Comparison of ENCODE assay signal across 25 cellular contexts in genomic region chr5:137959488-137959887, GRCh38.
"Had no signal": no experiment of that assay in that cellular context is flagged by ENCODE, and none has a peak within 500 bp of the region (broad histone marks: within the 10 kb centered on the region; RNA-seq: fewer than 3 reads in every experiment).

No MANE protein-coding gene starts in this region.

- H3K27me3 ChIP-seq: brain microvascular endothelial cell, MG63, SJSA1 had no signal

- H3K4me3 Mint-ChIP-seq: activated CD8-positive, alpha-beta T cell treated with anti-CD3 and anti-CD28 coated beads, Interleukin-2, amount 10 ng/mL, durations not matched to agents 7 days and 5 days had no signal

- DNase-seq: activated CD4-positive, alpha-beta T cell treated with anti-CD3 and anti-CD28 coated beads for 48 hours; activated CD4-positive, alpha-beta T cell treated with anti-CD3 and anti-CD28 coated beads, Interleukin-2, amount 50 U/mL, for 4 hours; activated CD8-positive, alpha-beta memory T cell treated with anti-CD3 and anti-CD28 coated beads, Interleukin-2, amount 50 U/mL, for 48 hours; activated CD8-positive, alpha-beta T cell treated with anti-CD3 and anti-CD28 coated beads, Interleukin-2, amount 10 ng/mL, durations not matched to agents 7 days and 5 days; activated T-cell treated with anti-CD3 and anti-CD28 coated beads, Interleukin-2, amount 50 U/mL, for 1 hour; brain microvascular endothelial cell; MG63; MV-4-11; NCI-H1092 treated with DMSO at 0.1 percent for 48 hours; NCI-H1436; NCI-H1694 treated with DMSO at 0.1 percent for 48 hours; NCI-H2029 treated with DMSO at 0.1 percent for 48 hours; NCI-H345; NCI-H510A treated with DMSO at 0.1 percent for 48 hours; NCI-H69; NK-92 treated with Interleukin-12 subunit alpha and Interleukin-12 subunit beta, amount 100 ng/mL, for 24 hours; OCI-M1; RPMI8226; SHP77; SW 1271 had no signal

- H3K9me3 Mint-ChIP-seq: activated naive CD4-positive, alpha-beta T cell treated with anti-CD3 and anti-CD28 coated beads, Interleukin-2, amount 50 U/mL, for 72 hours had no signal

- ATAC-seq: activated CD4-positive, CD25-positive, alpha-beta regulatory T cell treated with anti-CD3 and anti-CD28 coated beads, Interleukin-2, amount 50 U/mL, for 24 hours; activated CD8-positive, alpha-beta T cell treated with anti-CD3 and anti-CD28 coated beads, Interleukin-2, amount 10 ng/mL, durations not matched to agents 7 days and 5 days; activated naive CD4-positive, alpha-beta T cell treated with anti-CD3 and anti-CD28 coated beads, Interleukin-2, amount 50 U/mL, for 72 hours; Panc1; SK-N-SH treated with all-trans-retinoic acid at 6 μM for 48 hours had no signal

- H3K9me3 ChIP-seq: MG63, SJSA1 had no signal

- H3K27ac ChIP-seq: brain microvascular endothelial cell, SJSA1 had no signal

- H3K27ac Mint-ChIP-seq: activated CD8-positive, alpha-beta T cell treated with anti-CD3 and anti-CD28 coated beads, Interleukin-2, amount 10 ng/mL, durations not matched to agents 7 days and 5 days had no signal

- H3K4me3 ChIP-seq: MG63, SJSA1 had no signal
